ENCODE assay signal across 17 cellular contexts in genomic region chr20:32479012-32479411, GRCh38.
A peak's percentile ranks its signal among the peaks of the same experiment; 100 is the strongest.
DNase-seq lines count a peak whose midpoint lies in the region; ATAC-seq and TF ChIP-seq lines count a peak whose summit lies in the region.
"Had no signal": no experiment of that assay in that cellular context is flagged by ENCODE, and none has a peak within 500 bp of the region (broad histone marks: within the 10 kb centered on the region; RNA-seq: fewer than 3 reads in every experiment).

No MANE protein-coding gene starts in this region.

- peaks cover 25% of the 10 kb centered on the region for H3K4me1 Mint-ChIP-seq in activated T-helper 17 cell treated with anti-CD3 and anti-CD28 coated beads, Interleukin-2, amount 50 U/mL, for 72 hours
- peaks cover 75% of the 10 kb centered on the region for H3K4me1 Mint-ChIP-seq in mesothelial cell of epicardium

- no peak for TF ChIP-seq POLR2A in sigmoid colon (IDR thresholded peaks at IDR 0.05)

- no peak overlapping the region for H3K4me2 ChIP-seq in DND-41 (ENCODE audit: insufficient read depth, low read length)

- H3K9me3 ChIP-seq in DND-41 (ENCODE audit: insufficient read depth, low read length, severe bottlenecking) = no peaks in the 10 kb centered on the region
- no peaks in the 10 kb centered on the region for H3K9me3 ChIP-seq in sigmoid colon
- H3K9me3 ChIP-seq: esophagus squamous epithelium, heart right ventricle, MG63 had no signal

- H4K20me1 ChIP-seq in DND-41 (ENCODE audit: insufficient read depth, low read length) = peaks cover 88% of the 10 kb centered on the region

- WGBS in sigmoid colon, 2 donors = 64 to 90% methylated on average over 5 of the region's 5 CpGs

- H3K27me3 Mint-ChIP-seq in activated T-helper 17 cell treated with anti-CD3 and anti-CD28 coated beads, Interleukin-2, amount 50 U/mL, for 72 hours = no peaks in the 10 kb centered on the region
- no peaks in the 10 kb centered on the region for H3K27me3 Mint-ChIP-seq in mesothelial cell of epicardium (ENCODE audit: low read depth)
- H3K27me3 Mint-ChIP-seq: activated CD4-positive, alpha-beta memory T cell treated with anti-CD3 and anti-CD28 coated beads, Interleukin-2, amount 10 ng/mL, durations not matched to agents 7 days and 5 days had no signal

- H3K27me3 ChIP-seq in DND-41 (ENCODE audit: insufficient read depth, low read length, poor library complexity) = no peaks in the 10 kb centered on the region
- H3K27me3 ChIP-seq in sigmoid colon = no peaks in the 10 kb centered on the region
- H3K27me3 ChIP-seq: heart right ventricle, MG63 had no signal

- H3K9ac ChIP-seq in DND-41 (ENCODE audit: low read depth, low read length) = no peak overlapping the region

- peaks cover 90% of the 10 kb centered on the region for H3K79me2 ChIP-seq in DND-41 (ENCODE audit: insufficient read depth, low read length)

- DNase-seq in DND-41 (no peak), mesothelial cell of epicardium (ENCODE audit: low spot score in 2 of 2, unreplicated experiment in 2 of 2) (no peak), sigmoid colon (peak; percentile 44), 8988T (no peak)
- DNase-seq in activated CD8-positive, alpha-beta memory T cell treated with anti-CD3 and anti-CD28 coated beads for 24 hours = no peak
- DNase-seq: activated CD4-positive, alpha-beta memory T cell treated with anti-CD3 and anti-CD28 coated beads, Interleukin-2, amount 10 ng/mL, durations not matched to agents 7 days and 5 days; AML-193; esophagus squamous epithelium; heart right ventricle; kidney glomerular epithelial cell; MG63; midbrain; NCI-H1930 had no signal

- no peak overlapping the region for H2AFZ ChIP-seq in DND-41 (ENCODE audit: low read depth, low read length)

- peak overlapping the region; percentile 44 for H3K27ac Mint-ChIP-seq in activated T-helper 17 cell treated with anti-CD3 and anti-CD28 coated beads, Interleukin-2, amount 50 U/mL, for 72 hours
- peak overlapping the region; percentile 90 for H3K27ac Mint-ChIP-seq in mesothelial cell of epicardium
- H3K27ac Mint-ChIP-seq: activated CD4-positive, alpha-beta memory T cell treated with anti-CD3 and anti-CD28 coated beads, Interleukin-2, amount 10 ng/mL, durations not matched to agents 7 days and 5 days; dendritic cell treated with granulocyte-macrophage colony-stimulating factor and Interleukin-4, amounts not matched to agents 40 ng/mL and 50 ng/mL, for 4 days had no signal

- intact Hi-C loops in sigmoid colon (cut with DNase I) = no loop called here

- H3K27ac ChIP-seq in DND-41 (ENCODE audit: low read length) (peak overlapping the region; percentile 43; the same call in 1 of the 2 replicates), sigmoid colon (peak overlapping the region in 3 of 4 donors; percentile 93 to 97 (median 95))
- H3K27ac ChIP-seq: esophagus squamous epithelium had no signal

- ATAC-seq in DND-41 (ENCODE audit: insufficient read depth, low read depth) (no peak), GM19395 (IDR thresholded peaks at IDR 0.05; ENCODE audit: unreplicated experiment) (no peak), GM18907 (IDR thresholded peaks at IDR 0.05; ENCODE audit: unreplicated experiment) (no peak)
- no peak for ATAC-seq in activated T-helper 17 cell treated with anti-CD3 and anti-CD28 coated beads, Interleukin-2, amount 50 U/mL, for 72 hours (replicated peaks)
- ATAC-seq: heart right ventricle had no signal

- TF ChIP-seq CTCF in DND-41 (IDR thresholded peaks at IDR 0.05; ENCODE audit: borderline replicate concordance, extremely low read depth, low read length, poor library complexity, severe bottlenecking) (no peak), mesothelial cell of epicardium (IDR thresholded peaks at IDR 0.05; ENCODE audit: unreplicated experiment) (no peak), sigmoid colon (IDR thresholded peaks at IDR 0.05) (no peak)

- H3K4me1 ChIP-seq in DND-41 (ENCODE audit: insufficient read depth, low read length) = peaks cover 23% of the 10 kb centered on the region
- H3K4me1 ChIP-seq in sigmoid colon = peaks cover 0 to 88% (median 84%) of the 10 kb centered on the region in 4 donors

- no peak for TF ChIP-seq EP300 in sigmoid colon (IDR thresholded peaks at IDR 0.05)

- H3K9me3 Mint-ChIP-seq in activated T-helper 17 cell treated with anti-CD3 and anti-CD28 coated beads, Interleukin-2, amount 50 U/mL, for 72 hours = no peaks in the 10 kb centered on the region
- no peaks in the 10 kb centered on the region for H3K9me3 Mint-ChIP-seq in mesothelial cell of epicardium
- H3K9me3 Mint-ChIP-seq: activated CD4-positive, alpha-beta memory T cell treated with anti-CD3 and anti-CD28 coated beads, Interleukin-2, amount 10 ng/mL, durations not matched to agents 7 days and 5 days; dendritic cell treated with granulocyte-macrophage colony-stimulating factor and Interleukin-4, amounts not matched to agents 40 ng/mL and 50 ng/mL, for 4 days had no signal

- H3K4me3 ChIP-seq in DND-41 (ENCODE audit: low read depth in 1 of 2, low read length in 2 of 2) (no peak overlapping the region), sigmoid colon (no peak overlapping the region)
- H3K4me3 ChIP-seq: esophagus squamous epithelium, heart right ventricle, MG63 had no signal

- H3K36me3 Mint-ChIP-seq in activated T-helper 17 cell treated with anti-CD3 and anti-CD28 coated beads, Interleukin-2, amount 50 U/mL, for 72 hours (ENCODE audit: low read depth) = no peaks in the 10 kb centered on the region
- no peaks in the 10 kb centered on the region for H3K36me3 Mint-ChIP-seq in mesothelial cell of epicardium

- H3K4me3 Mint-ChIP-seq in activated T-helper 17 cell treated with anti-CD3 and anti-CD28 coated beads, Interleukin-2, amount 50 U/mL, for 72 hours = no peak overlapping the region
- H3K4me3 Mint-ChIP-seq in mesothelial cell of epicardium = no peak overlapping the region
- H3K4me3 Mint-ChIP-seq: activated CD4-positive, alpha-beta memory T cell treated with anti-CD3 and anti-CD28 coated beads, Interleukin-2, amount 10 ng/mL, durations not matched to agents 7 days and 5 days; dendritic cell treated with granulocyte-macrophage colony-stimulating factor and Interleukin-4, amounts not matched to agents 40 ng/mL and 50 ng/mL, for 4 days had no signal

- H3K36me3 ChIP-seq in DND-41 (ENCODE audit: insufficient read depth, low read length) = peaks cover 34% of the 10 kb centered on the region
- H3K36me3 ChIP-seq in sigmoid colon = no peaks in the 10 kb centered on the region
- H3K36me3 ChIP-seq: esophagus squamous epithelium, MG63 had no signal
